In the genomic region with DNA sequence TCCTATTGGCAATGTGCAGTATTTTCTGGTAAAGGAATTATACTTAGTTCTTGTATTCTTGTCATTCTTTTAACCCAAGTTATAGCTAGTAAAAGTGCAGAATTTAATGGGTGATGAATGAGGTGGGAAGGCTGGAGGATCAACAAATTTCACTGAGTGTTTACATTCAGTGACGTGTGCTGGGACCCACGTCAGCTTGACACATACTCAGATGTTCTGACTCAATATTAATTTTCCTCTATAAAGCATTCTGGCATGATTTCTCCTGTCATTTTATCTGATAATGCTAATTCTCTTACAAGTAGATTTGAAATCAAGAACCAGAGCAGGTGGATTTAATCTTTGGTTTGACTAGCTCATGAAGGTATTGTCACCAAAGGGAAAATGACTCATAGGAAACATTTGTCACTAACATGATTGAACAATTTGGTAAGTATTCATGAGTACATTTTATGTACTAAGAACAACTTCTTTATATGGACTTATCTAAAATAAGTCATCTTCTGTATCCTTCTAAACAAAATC, we compare ENCODE assay signal across 25 cellular contexts.
"Had no signal": no experiment of that assay in that cellular context is flagged by ENCODE, and none has a peak within 500 bp of the region (broad histone marks: within the 10 kb centered on the region; RNA-seq: fewer than 3 reads in every experiment).

No MANE protein-coding gene starts in this region.

- H3K4me3 ChIP-seq: coronary artery, hepatocyte, left ventricle myocardium inferior, lung, prostate gland, sigmoid colon, skin epidermis, testis, tibial nerve, upper lobe of right lung, vagina had no signal

- H3K36me3 ChIP-seq: left ventricle myocardium inferior, prostate gland, sigmoid colon, tibial nerve, upper lobe of right lung, vagina had no signal

- H3K27me3 ChIP-seq: sigmoid colon, testis, tibial nerve, upper lobe of right lung, vagina had no signal

- FAIRE-seq: endothelial cell of umbilical vein, kidney had no signal

- H3K4me2 ChIP-seq: hepatocyte had no signal

- H3K9me3 ChIP-seq: left ventricle myocardium inferior, prostate gland, sigmoid colon, testis, tibial nerve, upper lobe of right lung, vagina had no signal

- H3K4me1 ChIP-seq: left ventricle myocardium inferior, parathyroid adenoma, prostate gland, sigmoid colon, testis, tibial nerve, upper lobe of right lung, vagina had no signal

- ATAC-seq: left cardiac atrium; stimulated activated naive B cell treated with anti-CD40 and anti-IgM and Interleukin-4, amounts not matched to agents 10 μg/mL and 1 μg/mL and 100 μg/mL, for 72 hours; stimulated activated naive CD8-positive, alpha-beta T cell treated with anti-CD3 and anti-CD28 coated beads, Interleukin-15, amount 100 ng/mL, for 72 hours; upper lobe of right lung had no signal

- H3K9ac ChIP-seq: parathyroid adenoma had no signal

- H3K79me2 ChIP-seq: hepatocyte, parathyroid adenoma had no signal

- H3K27ac ChIP-seq: coronary artery, hepatocyte, left ventricle myocardium inferior, parathyroid adenoma, prostate gland, sigmoid colon, skin epidermis, testis, tibial nerve, upper lobe of right lung, vagina had no signal

- DNase-seq: effector CD4-positive, alpha-beta T cell; endodermal cell; foreskin melanocyte; kidney; left cardiac atrium; left ventricle myocardium inferior; mesenchymal stem cell; midbrain; retina; sigmoid colon; stimulated activated CD4-positive, alpha-beta T cell treated with anti-CD3 and anti-CD28 coated beads, Interleukin-2, amount 100 ng/mL, for 24 hours; stimulated activated CD4-positive, alpha-beta T cell treated with anti-CD3 and anti-CD28 coated beads, Interleukin-4, amount 100 ng/mL, for 4 hours; stimulated activated naive B cell treated with anti-CD40 and anti-IgM and Interleukin-4, amounts not matched to agents 10 μg/mL and 1 μg/mL and 100 μg/mL, for 72 hours; stimulated activated naive CD8-positive, alpha-beta T cell treated with anti-CD3 and anti-CD28 coated beads, Interleukin-15, amount 100 ng/mL, for 72 hours; testis; upper lobe of right lung had no signal

- H2AFZ ChIP-seq: hepatocyte, parathyroid adenoma had no signal
